ENCODE assay signal across 8 cellular contexts in the genomic region with DNA sequence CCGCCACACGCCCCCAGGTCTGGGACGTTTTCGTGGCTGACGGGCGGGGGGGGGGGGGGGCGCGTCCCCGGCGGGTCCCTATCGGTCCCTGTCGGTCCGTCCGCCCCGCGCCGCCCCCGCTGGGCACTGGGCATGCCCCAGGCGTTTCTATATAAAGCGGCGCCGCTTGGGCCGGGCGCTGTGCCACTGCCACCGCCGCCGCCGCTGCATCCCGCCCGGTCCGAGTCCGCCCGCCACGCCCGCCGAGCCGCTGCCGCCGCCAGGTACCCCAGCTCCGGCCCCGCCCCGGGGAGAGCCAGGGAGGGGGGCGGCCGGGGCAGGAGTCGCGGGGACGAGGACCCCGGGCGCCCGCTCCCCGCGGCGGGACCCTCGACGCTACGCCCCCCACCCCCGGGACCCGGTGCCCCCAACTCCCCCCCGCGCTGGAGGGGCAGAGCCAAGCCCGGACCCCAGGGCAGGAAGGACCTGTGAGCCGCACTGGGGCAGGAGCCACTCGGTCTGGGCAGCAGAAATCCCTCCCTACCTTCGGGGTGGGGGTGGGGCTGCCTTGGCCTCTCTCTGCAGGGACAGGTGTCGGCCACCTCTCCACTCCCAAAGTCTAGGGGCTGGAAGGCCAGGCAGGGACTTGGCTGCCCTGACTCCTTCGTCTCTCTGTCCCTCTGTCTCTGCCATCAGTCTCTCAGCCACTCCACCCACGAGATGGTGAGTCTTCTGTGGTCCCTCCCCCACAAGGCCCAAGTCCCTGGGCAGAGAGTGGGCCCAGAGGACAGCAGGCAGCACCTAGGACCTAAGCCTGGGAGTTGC. TPM values are rescaled to one million over a fixed set of nuclear protein-coding genes. Genes with fewer than 3 reads are reported as not detected.
DNase-seq lines count a peak whose midpoint lies in the region; FAIRE-seq and TF ChIP-seq lines count a peak whose summit lies in the region.

CARNS1 (plus strand) TSS at position 178 of the 804 bp plus-strand sequence; CDS start at position 700, 522 bp downstream.

- H3K27me3 Mint-ChIP-seq in T-helper 2 cell treated with Interferon-gamma antibody and Interleukin-4, amounts not matched to agents 5 μg/mL and 100 μg/mL, for 36 hours (ENCODE audit: low read depth) = peaks cover 13% of the 10 kb centered on the region
- peaks cover 27% of the 10 kb centered on the region for H3K27me3 Mint-ChIP-seq in astrocyte (ENCODE audit: low read depth, unreplicated experiment)

- no peaks in the 10 kb centered on the region for H3K79me2 ChIP-seq in astrocyte (ENCODE audit: insufficient read depth, low read length)

- no peak within 1 kb of the TSS for H3K27ac ChIP-seq in astrocyte (ENCODE audit: low read depth, low read length)
- peak within 1 kb of the TSS; percentile 83 for H3K27ac ChIP-seq in thymus (ENCODE audit: low read depth)

- H3K36me3 ChIP-seq in astrocyte (ENCODE audit: insufficient read depth, low read length) (no peaks in the 10 kb centered on the region), thymus (ENCODE audit: control insufficient read depth, insufficient read depth) (no peaks in the 10 kb centered on the region)

- H3K4me1 Mint-ChIP-seq in T-helper 2 cell treated with Interferon-gamma antibody and Interleukin-4, amounts not matched to agents 5 μg/mL and 100 μg/mL, for 36 hours (ENCODE audit: low read depth) = peaks cover 41% of the 10 kb centered on the region
- H3K4me1 Mint-ChIP-seq in astrocyte (ENCODE audit: low read depth, unreplicated experiment) = peaks cover 4% of the 10 kb centered on the region

- no peaks in the 10 kb centered on the region for H4K20me1 ChIP-seq in astrocyte (ENCODE audit: insufficient read depth, low read length)

- peak within 1 kb of the TSS; percentile 47 for H2AFZ ChIP-seq in astrocyte (ENCODE audit: low read depth, low read length)

- H3K9me3 Mint-ChIP-seq in T-helper 2 cell treated with Interferon-gamma antibody and Interleukin-4, amounts not matched to agents 5 μg/mL and 100 μg/mL, for 36 hours = no peaks in the 10 kb centered on the region
- no peaks in the 10 kb centered on the region for H3K9me3 Mint-ChIP-seq in astrocyte (ENCODE audit: unreplicated experiment)

- H3K9me3 ChIP-seq in astrocyte (ENCODE audit: insufficient read depth, low read depth, low read length) (no peaks in the 10 kb centered on the region), thymus (ENCODE audit: control insufficient read depth) (no peaks in the 10 kb centered on the region)

- H3K4me1 ChIP-seq in astrocyte (ENCODE audit: insufficient read depth, low read length) (peaks cover 8% of the 10 kb centered on the region), thymus (ENCODE audit: control insufficient read depth, insufficient read depth, low read length) (peaks cover 80% of the 10 kb centered on the region)

- peaks cover 15% of the 10 kb centered on the region for H3K27me3 ChIP-seq in astrocyte (ENCODE audit: insufficient read depth, low read length)
- no peaks in the 10 kb centered on the region for H3K27me3 ChIP-seq in thymus (ENCODE audit: control insufficient read depth, insufficient read depth)

- 14% methylated on average over 67 of the region's 67 CpGs for WGBS in thymus

- no peak within 1 kb of the TSS for H3K9ac ChIP-seq in astrocyte (ENCODE audit: low read length)

- no peak for TF ChIP-seq CTCF in astrocyte (IDR thresholded peaks at IDR 0.05; ENCODE audit: insufficient read depth, low read depth, low read length)

- FAIRE-seq in astrocyte (lab: Jason Lieb, UNC) = no peak

- peaks cover 8% of the 10 kb centered on the region for H3K36me3 Mint-ChIP-seq in T-helper 2 cell treated with Interferon-gamma antibody and Interleukin-4, amounts not matched to agents 5 μg/mL and 100 μg/mL, for 36 hours (ENCODE audit: low read depth)
- peaks cover 2% of the 10 kb centered on the region for H3K36me3 Mint-ChIP-seq in astrocyte (ENCODE audit: low read depth, unreplicated experiment)

- DNase-seq in T-helper 2 cell treated with Interferon-gamma antibody and Interleukin-4, amounts not matched to agents 5 μg/mL and 100 μg/mL, for 36 hours (ENCODE audit: low spot score) = no peak
- DNase-seq in T-helper 2 cell = no peak
- no peak for DNase-seq in astrocyte (ENCODE audit: low read depth)
- peak; percentile 45 for DNase-seq in left kidney (ENCODE audit: low read depth, low spot score)
- DNase-seq in NCI-H82 treated with DMSO at 0.1 percent for 48 hours (lab: John Stamatoyannopoulos, UW; ENCODE audit: unreplicated experiment) = no peak
- no peak for DNase-seq in pons (ENCODE audit: low spot score)
- no peak for DNase-seq in activated gamma-delta T cell (lab: John Stamatoyannopoulos, UW)

- H3K4me3 Mint-ChIP-seq in T-helper 2 cell treated with Interferon-gamma antibody and Interleukin-4, amounts not matched to agents 5 μg/mL and 100 μg/mL, for 36 hours = peak within 1 kb of the TSS; percentile 40
- H3K4me3 Mint-ChIP-seq in astrocyte (ENCODE audit: unreplicated experiment) = peak within 1 kb of the TSS; percentile 52

- no peak within 1 kb of the TSS for H3K27ac Mint-ChIP-seq in T-helper 2 cell treated with Interferon-gamma antibody and Interleukin-4, amounts not matched to agents 5 μg/mL and 100 μg/mL, for 36 hours
- H3K27ac Mint-ChIP-seq in astrocyte (ENCODE audit: unreplicated experiment) = no peak within 1 kb of the TSS

- peak within 1 kb of the TSS; percentile 50 for H3K4me2 ChIP-seq in astrocyte (ENCODE audit: low read length)

- H3K4me3 ChIP-seq in astrocyte (ENCODE audit: insufficient read depth, low read depth, low read length) (peak within 1 kb of the TSS; percentile 23), thymus (ENCODE audit: low read length) (peak within 1 kb of the TSS; percentile 49)

RNA-seq across cellular contexts. Expression of gene CARNS1, which starts in this region (rescaled TPM):
- 0.10 and 0.23 TPM in 2 replicates for total RNA-seq in astrocyte
- polyA plus RNA-seq in thymus = 1.7 TPM
